19 cellular contexts compared by ENCODE assay signal in the genomic region with DNA sequence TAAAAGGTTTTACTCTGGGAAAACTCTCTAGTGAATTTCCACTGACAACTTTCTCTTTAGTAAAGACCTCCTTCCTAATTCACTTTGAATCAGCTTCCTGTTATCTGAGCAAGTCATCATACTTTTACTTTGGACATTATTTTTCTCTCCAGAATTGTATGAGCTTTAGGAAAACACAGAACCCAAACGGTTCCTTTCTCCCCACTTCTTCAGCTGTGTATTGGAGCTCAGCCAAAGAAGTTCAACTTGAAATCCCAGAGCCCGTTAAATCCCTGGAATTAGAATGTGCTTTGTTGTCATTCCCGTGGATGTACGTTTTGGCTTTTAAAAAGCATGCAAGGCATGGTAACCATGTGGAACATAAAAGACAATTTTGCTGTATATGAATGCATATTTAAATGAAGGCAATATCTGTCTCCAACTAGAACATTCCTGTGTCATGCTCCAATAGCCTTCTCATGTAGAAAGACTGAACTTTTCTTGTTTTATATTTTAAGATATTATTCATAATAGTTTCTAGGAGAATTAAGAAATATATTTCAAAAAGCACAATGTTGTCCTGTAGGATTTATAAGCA. TPM values are rescaled to one million over a fixed set of nuclear protein-coding genes. Genes with fewer than 3 reads are reported as not detected.
DNase-seq lines count a peak whose midpoint lies in the region; ATAC-seq and TF ChIP-seq lines count a peak whose summit lies in the region.
"Had no signal": no experiment of that assay in that cellular context is flagged by ENCODE, and none has a peak within 500 bp of the region (broad histone marks: within the 10 kb centered on the region; RNA-seq: fewer than 3 reads in every experiment).

No MANE protein-coding gene starts in this region.

- H4K5ac ChIP-seq in H9 (ENCODE audit: insufficient read length, low read depth, low read length), result no peak overlapping the region

- H3K4me3 ChIP-seq in heart left ventricle, result peak overlapping the region in 5 of 12 donors; percentile 4 to 31 (median 16)
- H3K4me3 ChIP-seq in choroid plexus epithelial cell (ENCODE audit: low read depth, low read length), result no peak overlapping the region
- H3K4me3 ChIP-seq in uterus, result no peak overlapping the region
- H3K4me3 ChIP-seq: right atrium auricular region had no signal

- H3K27ac ChIP-seq in heart left ventricle (peak overlapping the region in 8 of 12 donors; percentile 8 to 72 (median 30)), uterus (peak overlapping the region; percentile 36 to 55), H9 (ENCODE audit: insufficient read length, low read depth, low read length) (no peak overlapping the region)

- no peak overlapping the region for H2BK12ac ChIP-seq in H9 (ENCODE audit: insufficient read length, low read depth, low read length)

- no peaks in the 10 kb centered on the region for H4K20me1 ChIP-seq in H9 (ENCODE audit: control insufficient read depth, insufficient read depth, insufficient read length)

- H2AFZ ChIP-seq in H9 (ENCODE audit: low read length), result no peak overlapping the region

- H3K23ac ChIP-seq in H9 (ENCODE audit: insufficient read length, low read depth, low read length), result no peak overlapping the region

- TF ChIP-seq POLR2A in heart left ventricle (IDR thresholded peaks at IDR 0.05) (no peak), uterus (IDR thresholded peaks at IDR 0.05) (no peak)

- no peaks in the 10 kb centered on the region for H3K36me3 ChIP-seq in heart left ventricle
- H3K36me3 ChIP-seq in uterus, result no peaks in the 10 kb centered on the region
- H3K36me3 ChIP-seq: right atrium auricular region had no signal

- no peak overlapping the region for H3K56ac ChIP-seq in H9 (ENCODE audit: insufficient read length, low read depth, low read length)

- no peak overlapping the region for H3K14ac ChIP-seq in H9 (ENCODE audit: insufficient read depth, low read length)

- no peaks in the 10 kb centered on the region for H3K27me3 Mint-ChIP-seq in mesothelial cell of epicardium (ENCODE audit: low read depth)
- H3K27me3 Mint-ChIP-seq in H9 (ENCODE audit: low read depth), result no peaks in the 10 kb centered on the region; the same call in 1 of the 2 replicates
- H3K27me3 Mint-ChIP-seq: dendritic cell treated with granulocyte-macrophage colony-stimulating factor and Interleukin-4, amounts not matched to agents 40 ng/mL and 50 ng/mL, for 4 days had no signal

- peaks cover 13% of the 10 kb centered on the region for H3K9me3 Mint-ChIP-seq in mesothelial cell of epicardium
- peaks cover 3 to 4% of the 10 kb centered on the region in 2 experiments for H3K9me3 Mint-ChIP-seq in H9

- no peak overlapping the region for H2BK120ac ChIP-seq in H9 (ENCODE audit: low read depth, low read length, poor library complexity, severe bottlenecking)

- no peak overlapping the region for H2BK15ac ChIP-seq in H9 (ENCODE audit: low read depth, low read length)

- H3K9me3 ChIP-seq in heart left ventricle, result peaks cover 0 to 8% (median under 1%) of the 10 kb centered on the region in 12 donors
- no peaks in the 10 kb centered on the region for H3K9me3 ChIP-seq in uterus
- no peaks in the 10 kb centered on the region for H3K9me3 ChIP-seq in H9 (ENCODE audit: control insufficient read depth, low read depth, low read length)

- H2AK5ac ChIP-seq in H9 (ENCODE audit: insufficient read length, low read length), result no peak overlapping the region

- no peak overlapping the region for H2BK20ac ChIP-seq in H9 (ENCODE audit: low read depth, low read length, poor library complexity, severe bottlenecking)

- no peaks in the 10 kb centered on the region for H3K27me3 ChIP-seq in heart left ventricle
- H3K27me3 ChIP-seq in uterus, result no peaks in the 10 kb centered on the region
- H3K27me3 ChIP-seq in H9 (ENCODE audit: insufficient read depth, low read length), result no peaks in the 10 kb centered on the region
- H3K27me3 ChIP-seq: right atrium auricular region had no signal

- DNase-seq in heart left ventricle, result no peak
- no peak for DNase-seq in Right ventricle myocardium inferior (ENCODE audit: missing footprints)
- DNase-seq in choroid plexus epithelial cell (ENCODE audit: low read depth), result peak; percentile 29
- DNase-seq in mesothelial cell of epicardium (ENCODE audit: low spot score in 2 of 2, unreplicated experiment in 2 of 2), result no peak
- DNase-seq in uterus, result no peak
- DNase-seq in H9, result no peak
- no peak for DNase-seq in NCI-H446 treated with DMSO at 0.1 percent for 48 hours (lab: John Stamatoyannopoulos, UW)
- no peak for DNase-seq in NK-92 (lab: John Stamatoyannopoulos, UW; ENCODE audit: unreplicated experiment)
- DNase-seq: ACHN; GDM1; NCI-H2081 treated with DMSO at 0.1 percent for 48 hours; NCI-H748 treated with DMSO at 0.1 percent for 48 hours; stimulated activated CD4-positive, alpha-beta T cell treated with anti-CD3 and anti-CD28 coated beads, Interleukin-2, amount 100 ng/mL, for 48 hours had no signal

- TF ChIP-seq CTCF in heart left ventricle (IDR thresholded peaks at IDR 0.05), result no peak
- no peak for TF ChIP-seq CTCF in choroid plexus epithelial cell (conservative IDR thresholded peaks at IDR 0.05; ENCODE audit: low read depth, low read length)
- TF ChIP-seq CTCF in mesothelial cell of epicardium (IDR thresholded peaks at IDR 0.05; ENCODE audit: unreplicated experiment), result no peak
- no peak for TF ChIP-seq CTCF in uterus (IDR thresholded peaks at IDR 0.05)
- TF ChIP-seq CTCF in H9 (conservative IDR thresholded peaks at IDR 0.05), result no peak

- H4K91ac ChIP-seq in H9 (ENCODE audit: insufficient read length, low read depth, low read length), result no peak overlapping the region

- H3K4me2 ChIP-seq in H9 (ENCODE audit: insufficient read depth, insufficient read length, low read length), result no peak overlapping the region

- H3K9ac ChIP-seq in H9 (ENCODE audit: extremely low read depth, insufficient read length, low read length), result no peak overlapping the region

- H3K4me3 Mint-ChIP-seq in mesothelial cell of epicardium, result no peak overlapping the region
- no peak overlapping the region for H3K4me3 Mint-ChIP-seq in H9
- H3K4me3 Mint-ChIP-seq: dendritic cell treated with granulocyte-macrophage colony-stimulating factor and Interleukin-4, amounts not matched to agents 40 ng/mL and 50 ng/mL, for 4 days; WTC11 had no signal

- H3K23me2 ChIP-seq in H9 (ENCODE audit: insufficient read length, low read depth, low read length, poor library complexity, severe bottlenecking), result no peaks in the 10 kb centered on the region

- peaks cover 1% of the 10 kb centered on the region for H3K36me3 Mint-ChIP-seq in mesothelial cell of epicardium
- peaks cover 1 to 3% (median 2%) of the 10 kb centered on the region in 3 experiments; a peak in 5 of 7 replicates for H3K36me3 Mint-ChIP-seq in H9 (ENCODE audit: insufficient read depth in 1 of 3, low read depth in 3 of 3)

- 25 to 31% (median 26%) methylated on average over 4 of the region's 4 CpGs for WGBS in heart left ventricle, 4 donors
- no CpG with 5 or more reads among the region's 4 CpGs for WGBS in H9 (ENCODE audit: extremely low coverage, insufficient read length, low lambda C conversion rate)

- no peak overlapping the region for H3K18ac ChIP-seq in H9 (ENCODE audit: insufficient read length, low read depth, low read length)

- no peak overlapping the region for H3K4ac ChIP-seq in H9 (ENCODE audit: low read depth, low read length)

- H3K4me1 Mint-ChIP-seq in mesothelial cell of epicardium, result peaks cover 15% of the 10 kb centered on the region
- peaks cover 20 to 29% of the 10 kb centered on the region in 2 experiments for H3K4me1 Mint-ChIP-seq in H9

- H3K79me1 ChIP-seq in H9 (ENCODE audit: insufficient read depth, low read depth, low read length, poor library complexity, severe bottlenecking), result no peaks in the 10 kb centered on the region

- no peak overlapping the region for H2BK5ac ChIP-seq in H9 (ENCODE audit: insufficient read length, low read length)

- ATAC-seq in heart left ventricle (no peak), Right ventricle myocardium inferior (no peak)
- ATAC-seq: esophagus mucosa, WTC11 had no signal

- peak overlapping the region; percentile 43 for H3K27ac Mint-ChIP-seq in mesothelial cell of epicardium
- H3K27ac Mint-ChIP-seq in H9, result 0 out of 7 replicates have a peak overlapping the region, but pooled peaks of 1 of the 3 experiments have one; percentile 50
- H3K27ac Mint-ChIP-seq: dendritic cell treated with granulocyte-macrophage colony-stimulating factor and Interleukin-4, amounts not matched to agents 40 ng/mL and 50 ng/mL, for 4 days had no signal

- peaks cover 0 to 10% (median 0%) of the 10 kb centered on the region in 12 donors for H3K4me1 ChIP-seq in heart left ventricle
- H3K4me1 ChIP-seq in uterus, result no peaks in the 10 kb centered on the region
- H3K4me1 ChIP-seq in H9 (ENCODE audit: insufficient read depth, low read length), result no peaks in the 10 kb centered on the region; the same call in 1 of the 2 replicates
- H3K4me1 ChIP-seq: right atrium auricular region had no signal

- intact Hi-C loops in heart left ventricle (cut with DNase I), result no loop called here
- intact Hi-C loops in Right ventricle myocardium inferior (cut with DNase I), result no loop called here
- intact Hi-C loops in uterus (cut with DNase I; ENCODE audit: low total_unique reads), result no loop called here

- H3T11ph ChIP-seq in H9 (ENCODE audit: low read length), result no peak overlapping the region

- H4K8ac ChIP-seq in H9 (replicated peaks; ENCODE audit: insufficient read length, low read depth, low read length), result no peak overlapping the region

- no peaks in the 10 kb centered on the region for H3K79me2 ChIP-seq in H9 (ENCODE audit: insufficient read depth, low read length)

RNA-seq across cellular contexts. Expression of a gene that starts 46.5 kb away (rescaled TPM):
- total RNA-seq in heart left ventricle, result under 1 TPM in 8 of 9 donors, not detected in 1; 0.21 to 0.66 (median 0.40) TPM
- under 1 TPM; 0.12 to 0.72 TPM for polyA plus RNA-seq in heart left ventricle
- total RNA-seq in Right ventricle myocardium inferior, result 0.16 TPM
- 0.95 to 1.1 TPM (median 1.0 TPM) in 3 replicates for total RNA-seq in mesothelial cell of epicardium
- total RNA-seq in uterus, result 1 to 10 TPM in 1 of 4 donors, under 1 TPM in 1, not detected in 2; 0.24 to 1.5 TPM
- 0.70 and 0.83 TPM in 2 replicates for total RNA-seq in H9 (2021)
- total RNA-seq: T-helper 1 cell treated with Interleukin-12 subunit alpha and Interleukin-12 subunit beta and Interleukin-4 antibody, amounts not matched to agents 30 ng/mL and 1 ng/mL, for 36 hours had no signal
- polyA plus RNA-seq: neural cell had no signal
